ENCODE assay signal across 16 cellular contexts in the genomic region with DNA sequence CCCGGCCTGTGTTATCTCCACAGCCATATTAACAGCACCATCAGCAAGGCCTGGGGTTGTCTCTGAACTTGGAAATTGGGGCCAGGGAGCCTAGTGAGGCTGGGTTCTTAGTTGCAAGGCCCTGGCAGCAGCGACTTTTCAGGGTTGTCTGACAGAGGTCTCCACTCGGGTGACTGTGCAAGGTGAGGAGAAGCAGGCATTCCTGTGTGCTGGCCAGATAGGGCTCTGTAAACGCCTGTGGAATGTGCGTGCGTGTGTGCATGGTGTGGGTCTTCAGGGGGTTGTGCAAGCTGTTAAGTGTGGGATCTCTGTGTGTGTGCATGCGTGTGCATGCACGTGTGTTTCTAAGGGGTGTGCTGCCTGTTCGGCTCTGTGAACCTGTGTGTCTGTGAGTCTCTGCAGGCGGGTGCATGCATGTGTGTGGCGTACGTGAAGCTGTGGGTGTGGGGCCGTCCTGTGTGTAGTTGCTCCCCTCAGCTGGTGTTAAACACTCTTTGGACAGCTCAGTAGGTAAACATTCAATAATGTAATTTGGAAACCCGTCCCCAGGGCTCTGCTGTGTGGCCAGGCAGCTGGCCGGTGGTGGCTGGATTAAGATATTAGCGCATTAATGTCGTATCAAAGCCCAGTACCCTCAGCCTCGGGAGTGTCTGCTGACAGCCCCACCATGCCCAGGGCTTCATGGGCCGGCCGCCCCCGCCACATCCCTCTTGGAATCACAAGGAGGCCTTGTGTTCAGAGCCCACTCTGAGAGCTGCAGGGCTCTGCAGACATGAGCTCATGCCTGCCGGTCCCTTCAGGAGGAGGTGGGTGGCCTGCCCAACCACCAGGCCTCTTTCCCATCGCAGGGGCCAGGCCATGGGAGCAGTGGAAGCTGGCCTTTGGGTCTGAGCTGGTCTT.
"Had no signal": no experiment of that assay in that cellular context is flagged by ENCODE, and none has a peak within 500 bp of the region (broad histone marks: within the 10 kb centered on the region; RNA-seq: fewer than 3 reads in every experiment).

No MANE protein-coding gene starts in this region.

- H3K4me1 Mint-ChIP-seq: activated naive CD4-positive, alpha-beta T cell treated with anti-CD3 and anti-CD28 coated beads, Interleukin-2, amount 50 U/mL, for 24 hours; memory B cell; naive thymus-derived CD8-positive, alpha-beta T cell had no signal

- H3K27ac Mint-ChIP-seq: activated naive CD4-positive, alpha-beta T cell treated with anti-CD3 and anti-CD28 coated beads, Interleukin-2, amount 50 U/mL, for 24 hours; memory B cell; naive thymus-derived CD8-positive, alpha-beta T cell had no signal

- H3K9me3 Mint-ChIP-seq: activated naive CD4-positive, alpha-beta T cell treated with anti-CD3 and anti-CD28 coated beads, Interleukin-2, amount 50 U/mL, for 24 hours; memory B cell had no signal

- H3K27ac ChIP-seq: adrenal gland, esophagus muscularis mucosa, hepatocyte, prostate gland had no signal

- DNase-seq: activated effector memory CD4-positive, alpha-beta T cell treated with anti-CD3 and anti-CD28 coated beads, Interleukin-2, amount 50 U/mL, for 16 hours; activated T-cell treated with anti-CD3 and anti-CD28 coated beads, Interleukin-2, amount 50 U/mL, for 48 hours; left ventricle myocardium superior; nucleus accumbens; right cardiac atrium; small intestine; stimulated activated naive CD8-positive, alpha-beta T cell treated with anti-CD3 and anti-CD28 coated beads, Interleukin-15, Interleukin-2, amounts not matched to agents 100 U/mL and 50 U/mL, for 24 hours; SW 1271 had no signal

- H3K4me3 ChIP-seq: adrenal gland, esophagus muscularis mucosa, hepatocyte, prostate gland had no signal

- H3K36me3 Mint-ChIP-seq: activated naive CD4-positive, alpha-beta T cell treated with anti-CD3 and anti-CD28 coated beads, Interleukin-2, amount 50 U/mL, for 24 hours; memory B cell; naive thymus-derived CD8-positive, alpha-beta T cell had no signal

- H3K9me3 ChIP-seq: adrenal gland, esophagus muscularis mucosa, prostate gland had no signal

- FAIRE-seq: keratinocyte, small intestine had no signal

- H3K4me3 Mint-ChIP-seq: activated naive CD4-positive, alpha-beta T cell treated with anti-CD3 and anti-CD28 coated beads, Interleukin-2, amount 50 U/mL, for 24 hours; memory B cell; naive thymus-derived CD8-positive, alpha-beta T cell had no signal

- H3K27me3 ChIP-seq: adrenal gland had no signal

- H3K36me3 ChIP-seq: adrenal gland, esophagus muscularis mucosa, prostate gland had no signal

- H3K4me1 ChIP-seq: adrenal gland, esophagus muscularis mucosa, prostate gland had no signal
